In the genomic region with DNA sequence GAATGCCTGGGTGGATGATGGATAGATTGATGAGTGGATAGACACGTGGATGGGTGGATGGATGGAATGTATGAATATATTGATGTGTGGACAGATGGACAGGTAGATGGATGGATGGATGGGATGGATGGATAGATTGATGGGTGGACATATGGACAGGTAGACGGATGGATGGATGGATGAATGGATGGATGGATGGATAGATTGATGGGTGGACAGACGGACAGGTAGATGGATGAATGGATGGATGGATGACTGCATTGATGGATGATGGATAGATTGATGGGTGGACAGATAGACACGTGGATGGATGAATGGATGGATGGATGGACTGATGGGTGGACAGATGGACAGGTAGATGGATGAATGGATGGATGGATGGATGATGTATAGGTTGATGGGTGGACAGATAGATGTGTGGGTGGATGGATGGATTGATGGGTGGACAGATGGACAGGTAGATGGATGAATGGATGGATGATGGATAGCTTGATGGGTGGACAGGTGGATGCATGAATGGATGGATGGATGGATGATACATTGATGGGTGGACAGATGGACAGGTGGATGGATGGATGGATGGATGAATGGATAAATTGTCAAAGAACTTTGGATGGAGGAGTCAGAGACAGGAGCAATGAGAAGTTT, we compare ENCODE assay signal across 4 cellular contexts.
TF ChIP-seq lines count a peak whose summit lies in the region.

No MANE protein-coding gene starts in this region.

TF ChIP-seq in HepG2, 621 proteins besides CTCF, POLR2A, EP300 and RAD21 (continues in another document):
- TF ChIP-seq, protein P1, sequence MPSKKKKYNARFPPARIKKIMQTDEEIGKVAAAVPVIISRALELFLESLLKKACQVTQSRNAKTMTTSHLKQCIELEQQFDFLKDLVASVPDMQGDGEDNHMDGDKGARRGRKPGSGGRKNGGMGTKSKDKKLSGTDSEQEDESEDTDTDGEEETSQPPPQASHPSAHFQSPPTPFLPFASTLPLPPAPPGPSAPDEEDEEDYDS (CRISPR knock-in tag; IDR thresholded peaks at IDR 0.05) = no peak
- TF ChIP-seq FOXK1 (CRISPR knock-in tag; IDR thresholded peaks at IDR 0.05; ENCODE audit: borderline replicate concordance, low read depth) (no peak), RFX5 (IDR thresholded peaks at IDR 0.05; ENCODE audit: low read depth, low read length) (no peak), FOXP1 (IDR thresholded peaks at IDR 0.05) (peak; percentile 49; the same call in 1 of the 2 replicates), FOXP1 (CRISPR knock-in tag; IDR thresholded peaks at IDR 0.05) (no peak), RAD51 (IDR thresholded peaks at IDR 0.05; ENCODE audit: borderline replicate concordance) (peak; percentile 30; the same call in 1 of the 2 replicates), MNT (IDR thresholded peaks at IDR 0.05) (peak; percentile 42; the same call in 1 of the 2 replicates), NBN (conservative IDR thresholded peaks at IDR 0.05) (0 out of 2 replicates have a peak, but pooled peaks have one; percentile 40)

TF ChIP-seq in IMR-90, 13 proteins besides CTCF, POLR2A, EP300 and RAD21:
- TF ChIP-seq MAZ (IDR thresholded peaks at IDR 0.05; ENCODE audit: borderline replicate concordance, low read depth, low read length) = no peak
- no peak for TF ChIP-seq CHD1 (IDR thresholded peaks at IDR 0.05; ENCODE audit: low read depth, low read length)
- TF ChIP-seq MAFK (IDR thresholded peaks at IDR 0.05; ENCODE audit: low read depth, low read length) = no peak
- TF ChIP-seq, protein P2, sequence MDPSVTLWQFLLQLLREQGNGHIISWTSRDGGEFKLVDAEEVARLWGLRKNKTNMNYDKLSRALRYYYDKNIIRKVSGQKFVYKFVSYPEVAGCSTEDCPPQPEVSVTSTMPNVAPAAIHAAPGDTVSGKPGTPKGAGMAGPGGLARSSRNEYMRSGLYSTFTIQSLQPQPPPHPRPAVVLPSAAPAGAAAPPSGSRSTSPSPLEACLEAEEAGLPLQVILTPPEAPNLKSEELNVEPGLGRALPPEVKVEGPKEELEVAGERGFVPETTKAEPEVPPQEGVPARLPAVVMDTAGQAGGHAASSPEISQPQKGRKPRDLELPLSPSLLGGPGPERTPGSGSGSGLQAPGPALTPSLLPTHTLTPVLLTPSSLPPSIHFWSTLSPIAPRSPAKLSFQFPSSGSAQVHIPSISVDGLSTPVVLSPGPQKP (IDR thresholded peaks at IDR 0.05; ENCODE audit: borderline replicate concordance, low read depth, low read length) = no peak
- no peak for TF ChIP-seq RCOR1 (IDR thresholded peaks at IDR 0.05; ENCODE audit: insufficient replicate concordance, low read length)
- no peak for TF ChIP-seq FOS (IDR thresholded peaks at IDR 0.05; ENCODE audit: low read depth, low read length)
- TF ChIP-seq SMC3 (IDR thresholded peaks at IDR 0.05; ENCODE audit: low read depth, low read length) = no peak
- TF ChIP-seq, protein P3, sequence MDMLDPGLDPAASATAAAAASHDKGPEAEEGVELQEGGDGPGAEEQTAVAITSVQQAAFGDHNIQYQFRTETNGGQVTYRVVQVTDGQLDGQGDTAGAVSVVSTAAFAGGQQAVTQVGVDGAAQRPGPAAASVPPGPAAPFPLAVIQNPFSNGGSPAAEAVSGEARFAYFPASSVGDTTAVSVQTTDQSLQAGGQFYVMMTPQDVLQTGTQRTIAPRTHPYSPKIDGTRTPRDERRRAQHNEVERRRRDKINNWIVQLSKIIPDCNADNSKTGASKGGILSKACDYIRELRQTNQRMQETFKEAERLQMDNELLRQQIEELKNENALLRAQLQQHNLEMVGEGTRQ (IDR thresholded peaks at IDR 0.05; ENCODE audit: low read depth, low read length) = no peak
- no peak for TF ChIP-seq NFE2L2 (IDR thresholded peaks at IDR 0.05; ENCODE audit: low read depth, low read length)
- no peak for TF ChIP-seq RFX5 (IDR thresholded peaks at IDR 0.05; ENCODE audit: low read depth, low read length)
- no peak for TF ChIP-seq CEBPB (IDR thresholded peaks at IDR 0.05; ENCODE audit: low read depth, low read length)
- TF ChIP-seq BHLHE40 (IDR thresholded peaks at IDR 0.05; ENCODE audit: low read depth, low read length) = no peak
- TF ChIP-seq MXI1 (IDR thresholded peaks at IDR 0.05; ENCODE audit: borderline replicate concordance, low read depth, low read length) = no peak

TF ChIP-seq in H1, 55 proteins besides CTCF, POLR2A, EP300 and RAD21 (continues in another document):
- TF ChIP-seq PHF8 (conservative IDR thresholded peaks at IDR 0.05; ENCODE audit: low read depth, low read length) (no peak), JUND (IDR thresholded peaks at IDR 0.05; ENCODE audit: low read length) (no peak), POLR2AphosphoS5 (IDR thresholded peaks at IDR 0.05; ENCODE audit: low read depth, low read length) (no peak), BACH1 (IDR thresholded peaks at IDR 0.05; ENCODE audit: low read length) (no peak), SP1 (IDR thresholded peaks at IDR 0.05; ENCODE audit: low read depth, low read length) (no peak), SP4 (IDR thresholded peaks at IDR 0.05; ENCODE audit: low read length) (no peak), BCL11A (IDR thresholded peaks at IDR 0.05; ENCODE audit: low read depth in 2 of 2, low read length in 2 of 2) (no peak), TBP (IDR thresholded peaks at IDR 0.05; ENCODE audit: low read depth, low read length) (no peak)

TF ChIP-seq in SK-N-SH treated with all-trans-retinoic acid at 6 μM for 48 hours, 23 proteins besides CTCF, POLR2A, EP300 and RAD21:
- TF ChIP-seq RARB (CRISPR knock-in tag; IDR thresholded peaks at IDR 0.05) = no peak
- TF ChIP-seq, protein P4, sequence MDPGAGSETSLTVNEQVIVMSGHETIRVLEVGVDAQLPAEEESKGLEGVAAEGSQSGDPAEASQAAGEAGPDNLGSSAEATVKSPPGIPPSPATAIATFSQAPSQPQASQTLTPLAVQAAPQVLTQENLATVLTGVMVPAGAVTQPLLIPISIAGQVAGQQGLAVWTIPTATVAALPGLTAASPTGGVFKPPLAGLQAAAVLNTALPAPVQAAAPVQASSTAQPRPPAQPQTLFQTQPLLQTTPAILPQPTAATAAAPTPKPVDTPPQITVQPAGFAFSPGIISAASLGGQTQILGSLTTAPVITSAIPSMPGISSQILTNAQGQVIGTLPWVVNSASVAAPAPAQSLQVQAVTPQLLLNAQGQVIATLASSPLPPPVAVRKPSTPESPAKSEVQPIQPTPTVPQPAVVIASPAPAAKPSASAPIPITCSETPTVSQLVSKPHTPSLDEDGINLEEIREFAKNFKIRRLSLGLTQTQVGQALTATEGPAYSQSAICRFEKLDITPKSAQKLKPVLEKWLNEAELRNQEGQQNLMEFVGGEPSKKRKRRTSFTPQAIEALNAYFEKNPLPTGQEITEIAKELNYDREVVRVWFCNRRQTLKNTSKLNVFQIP (CRISPR knock-in tag; IDR thresholded peaks at IDR 0.05; ENCODE audit: borderline replicate concordance, low read depth) = no peak
- TF ChIP-seq CREB5 (CRISPR knock-in tag; IDR thresholded peaks at IDR 0.05; ENCODE audit: low read depth) = no peak
- no peak for TF ChIP-seq TOX (CRISPR knock-in tag; IDR thresholded peaks at IDR 0.05; ENCODE audit: borderline replicate concordance)
- TF ChIP-seq OSR1 (CRISPR knock-in tag; IDR thresholded peaks at IDR 0.05) = no peak
- no peak for TF ChIP-seq GLIS3 (CRISPR knock-in tag; IDR thresholded peaks at IDR 0.05)
- no peak for TF ChIP-seq TSHZ2 (CRISPR knock-in tag; IDR thresholded peaks at IDR 0.05)
- no peak for TF ChIP-seq ZNF565 (CRISPR knock-in tag; conservative IDR thresholded peaks at IDR 0.05; ENCODE audit: low read depth)
- TF ChIP-seq SNAI2 (CRISPR knock-in tag; IDR thresholded peaks at IDR 0.05) = no peak
- TF ChIP-seq TCF4 (CRISPR knock-in tag; IDR thresholded peaks at IDR 0.05; ENCODE audit: borderline replicate concordance) = no peak
- TF ChIP-seq CSDC2 (CRISPR knock-in tag; IDR thresholded peaks at IDR 0.05) = no peak
- TF ChIP-seq CSRNP3 (CRISPR knock-in tag; IDR thresholded peaks at IDR 0.05) = no peak
- TF ChIP-seq ESRRG (CRISPR knock-in tag; IDR thresholded peaks at IDR 0.05) = no peak
- no peak for TF ChIP-seq ZNF8 (CRISPR knock-in tag; IDR thresholded peaks at IDR 0.05)
- TF ChIP-seq PPARA (CRISPR knock-in tag; IDR thresholded peaks at IDR 0.05; ENCODE audit: borderline replicate concordance) = no peak
- no peak for TF ChIP-seq ARNTL (CRISPR knock-in tag; IDR thresholded peaks at IDR 0.05; ENCODE audit: borderline replicate concordance, low read depth)
- no peak for TF ChIP-seq ISL1 (CRISPR knock-in tag; IDR thresholded peaks at IDR 0.05)
- no peak for TF ChIP-seq ZFP30 (CRISPR knock-in tag; IDR thresholded peaks at IDR 0.05)
- TF ChIP-seq ZNF70 (CRISPR knock-in tag; IDR thresholded peaks at IDR 0.05) = no peak
TF ChIP-seq in SK-N-SH treated with all-trans-retinoic acid at 6 μM for 48 hours: peak in this region for 0.
